Comparison of ENCODE assay signal across 10 cellular contexts in genomic region chr7:70775570-70776156, GRCh38.
DNase-seq lines count a peak whose midpoint lies in the region; ATAC-seq and TF ChIP-seq lines count a peak whose summit lies in the region.
"Had no signal": no experiment of that assay in that cellular context is flagged by ENCODE, and none has a peak within 500 bp of the region (broad histone marks: within the 10 kb centered on the region; RNA-seq: fewer than 3 reads in every experiment).

No MANE protein-coding gene starts in this region.

- H3K79me2 ChIP-seq in GM23248 (ENCODE audit: insufficient read depth), result no peaks in the 10 kb centered on the region

- 87 to 92% methylated on average over 4 of the region's 4 CpGs for WGBS in GM23248 (ENCODE audit: low coverage in 1 of 2, low lambda C conversion rate in 2 of 2, missing lambda C conversion rate in 2 of 2), 2 experiments

- H3K9me2 ChIP-seq in GM23248 (ENCODE audit: insufficient read depth), result no peaks in the 10 kb centered on the region

- H4K20me1 ChIP-seq in GM23248 (ENCODE audit: insufficient read depth), result no peaks in the 10 kb centered on the region

- H3K27me3 ChIP-seq in GM23248 (replicated peaks; ENCODE audit: insufficient read depth) (no peaks in the 10 kb centered on the region), colonic mucosa (no peaks in the 10 kb centered on the region)

- no peak overlapping the region for H3K4me3 ChIP-seq in GM23248
- H3K4me3 ChIP-seq in colonic mucosa, result no peak overlapping the region

- H3K27ac ChIP-seq in GM23248, result no peak overlapping the region
- no peak overlapping the region for H3K27ac ChIP-seq in VCaP
- H3K27ac ChIP-seq in colonic mucosa, result no peak overlapping the region

- TF ChIP-seq CTCF in VCaP (conservative IDR thresholded peaks at IDR 0.05), result 0 out of 2 replicates have a peak, but pooled peaks have one; percentile 8
- TF ChIP-seq CTCF in colonic mucosa (IDR thresholded peaks at IDR 0.05), result no peak

- H2AFZ ChIP-seq in GM23248, result no peak overlapping the region

- H3K4me1 ChIP-seq in GM23248 (ENCODE audit: insufficient read depth) (no peaks in the 10 kb centered on the region), colonic mucosa (no peaks in the 10 kb centered on the region)

- H3K9ac ChIP-seq in GM23248 (no peak overlapping the region), colonic mucosa (ENCODE audit: low read depth in 2 of 2, low read length in 2 of 2) (no peak overlapping the region)

- no peak overlapping the region for H3K4me2 ChIP-seq in GM23248 (ENCODE audit: unreplicated experiment)

- in situ Hi-C loops in GM23248 (cut with MboI), result no loop called here

- no peaks in the 10 kb centered on the region for H3F3A ChIP-seq in GM23248 (ENCODE audit: insufficient read depth)

- ATAC-seq in left colon (peak; percentile 43), Right ventricle myocardium superior (ENCODE audit: poor library complexity) (no peak)

- peak; percentile 2 for DNase-seq in EL
- DNase-seq in GM23248, result peak; percentile 7
- DNase-seq in left colon, result no peak
- DNase-seq in NCI-H446 treated with DMSO at 0.1 percent for 48 hours (lab: John Stamatoyannopoulos, UW), result no peak
- no peak for DNase-seq in Right ventricle myocardium superior
- DNase-seq in mucosa of gallbladder (ENCODE audit: low spot score), result no peak
- DNase-seq in colonic mucosa, result no peak
- DNase-seq: activated naive CD4-positive, alpha-beta T cell treated with anti-CD3 and anti-CD28 coated beads, Interleukin-2, amount 10 ng/mL, durations not matched to agents 7 days and 5 days; stimulated activated CD4-positive, alpha-beta T cell treated with anti-CD3 and anti-CD28 coated beads, Interleukin-12 subunit alpha, Interleukin-12 subunit beta, amount 100 ng/mL, for 4 hours had no signal

- H3K36me3 ChIP-seq in GM23248 (ENCODE audit: low read depth), result peaks cover 9% of the 10 kb centered on the region; the same call in 1 of the 2 replicates
- no peaks in the 10 kb centered on the region for H3K36me3 ChIP-seq in colonic mucosa

- H3K9me3 ChIP-seq in GM23248 (ENCODE audit: low read depth), result no peaks in the 10 kb centered on the region
- H3K9me3 ChIP-seq in colonic mucosa, result no peaks in the 10 kb centered on the region

- intact Hi-C loops in left colon (cut with DNase I, micrococcal nuclease) (no loop called here), Right ventricle myocardium superior (cut with DNase I) (no loop called here), colonic mucosa (cut with DNase I) (no loop called here)

Comparison
In these comparisons a context has a peak if more than half of its experiments do, and no peak if none do; other contexts are left out.
1. DNase-seq: peak in EL (single experiment) and GM23248 (single experiment); none in left colon (0 of 2), NCI-H446 treated with DMSO at 0.1 percent for 48 hours (single experiment), Right ventricle myocardium superior (single experiment), mucosa of gallbladder (single experiment) and colonic mucosa (single experiment).